In genomic region chr1:2643414-2644077, GRCh38 we compare ENCODE assay signal across 1 cellular context.
TF ChIP-seq lines count a peak whose summit lies in the region.

No MANE protein-coding gene starts in this region.

TF ChIP-seq in H1, 55 proteins besides CTCF, POLR2A, EP300 and RAD21:
- TF ChIP-seq KDM4A (IDR thresholded peaks at IDR 0.05; ENCODE audit: low read depth, low read length, severe bottlenecking) (peak; percentile 24), BCL11A (IDR thresholded peaks at IDR 0.05; ENCODE audit: low read depth in 2 of 2, low read length in 2 of 2) (no peak)
